ENCODE assay signal across 9 cellular contexts in genomic region chr11:2420502-2421225, GRCh38. TPM values are rescaled to one million over a fixed set of nuclear protein-coding genes. Genes with fewer than 3 reads are reported as not detected.
DNase-seq lines count a peak whose midpoint lies in the region; ATAC-seq and TF ChIP-seq lines count a peak whose summit lies in the region.
"Had no signal": no experiment of that assay in that cellular context is flagged by ENCODE, and none has a peak within 500 bp of the region (broad histone marks: within the 10 kb centered on the region; RNA-seq: fewer than 3 reads in every experiment).

No MANE protein-coding gene starts in this region.

- no peak for TF ChIP-seq EP300 in esophagus muscularis mucosa (IDR thresholded peaks at IDR 0.05)

- H3K4me2 ChIP-seq in OCI-LY3 (ENCODE audit: low read length): peak overlapping the region; percentile 88

- H3K79me2 ChIP-seq in OCI-LY3 (ENCODE audit: low read length): no peaks in the 10 kb centered on the region

- H3K4me1 Mint-ChIP-seq in naive thymus-derived CD8-positive, alpha-beta T cell: peaks cover 0 to 5% (median 3%) of the 10 kb centered on the region in 4 donors

- no peaks in the 10 kb centered on the region for H3K9me3 Mint-ChIP-seq in naive thymus-derived CD8-positive, alpha-beta T cell

- H3K27me3 ChIP-seq in OCI-LY3 (ENCODE audit: low read depth, low read length) (no peaks in the 10 kb centered on the region), esophagus muscularis mucosa (peaks cover 0 to 33% (median 0%) of the 10 kb centered on the region in 4 donors)

- no peak for TF ChIP-seq POLR2A in esophagus muscularis mucosa (IDR thresholded peaks at IDR 0.05; ENCODE audit: low read depth)

- peak overlapping the region; percentile 96 for H2AFZ ChIP-seq in OCI-LY3 (ENCODE audit: low read depth, low read length)

- no peaks in the 10 kb centered on the region for H3K9me3 ChIP-seq in OCI-LY3 (ENCODE audit: insufficient read depth, low read length)
- no peaks in the 10 kb centered on the region for H3K9me3 ChIP-seq in esophagus muscularis mucosa

- no peaks in the 10 kb centered on the region for H3K36me3 ChIP-seq in OCI-LY3 (replicated peaks; ENCODE audit: low read depth, low read length)
- H3K36me3 ChIP-seq in esophagus muscularis mucosa: no peaks in the 10 kb centered on the region

- POLR2A ChIA-PET in naive thymus-derived CD8-positive, alpha-beta T cell (lab: Charles Lee): interaction anchor here (0.7 to 4.4 kb wide), 4 partner anchors 117 to 233 kb away, joined by 3 to 53 read pairs (median 5); partner anchors contain the start of genes C11orf21 and TSPAN32

- ATAC-seq in naive thymus-derived CD8-positive, alpha-beta T cell: peak; percentile 96 to 98
- ATAC-seq in GM21515 (IDR thresholded peaks at IDR 0.05; ENCODE audit: unreplicated experiment): no peak

- TF ChIP-seq CTCF in GM12873 (IDR thresholded peaks at IDR 0.05; ENCODE audit: insufficient read depth, low read depth, low read length, missing control alignments) (peak; percentile 96), OCI-LY3 (IDR thresholded peaks at IDR 0.05; ENCODE audit: low read depth, low read length) (peak; percentile 82), esophagus muscularis mucosa (IDR thresholded peaks at IDR 0.05) (peak; percentile 90 to 95 (median 92))

- no peaks in the 10 kb centered on the region for H3K27me3 Mint-ChIP-seq in naive thymus-derived CD8-positive, alpha-beta T cell

- DNase-seq in HUDEP-2 (lab: John Stamatoyannopoulos, UW; ENCODE audit: unreplicated experiment in 76 of 76) (peak in 50 of 76 experiments; percentile 2 to 69 (median 43)), activated T-cell treated with anti-CD3 and anti-CD28 coated beads for 4 hours (peak; percentile 60), esophagus muscularis mucosa (ENCODE audit: extremely low spot score) (no peak)
- DNase-seq in naive thymus-derived CD8-positive, alpha-beta T cell: peak; percentile 39 to 81 (median 69)
- peak; percentile 45 to 59 for DNase-seq in stimulated activated CD8-positive, alpha-beta memory T cell treated with anti-CD3 and anti-CD28 coated beads, Interleukin-7, amount 100 ng/mL, for 4 hours (ENCODE audit: low read depth in 2 of 2)

- H3K4me3 ChIP-seq in OCI-LY3 (ENCODE audit: low read length) (peak overlapping the region; percentile 71), esophagus muscularis mucosa (peak overlapping the region in 2 of 4 donors; percentile 15 to 29)

- H3K27ac Mint-ChIP-seq in naive thymus-derived CD8-positive, alpha-beta T cell: no peak overlapping the region

- no peaks in the 10 kb centered on the region for H3K36me3 Mint-ChIP-seq in naive thymus-derived CD8-positive, alpha-beta T cell

- H3K27ac ChIP-seq in OCI-LY3 (ENCODE audit: low read length) (no peak overlapping the region), esophagus muscularis mucosa (replicated peaks in 1 of 4) (no peak overlapping the region)
- H3K27ac ChIP-seq: epithelial cell of prostate had no signal

- H4K20me1 ChIP-seq in OCI-LY3 (ENCODE audit: insufficient read depth, low read length): no peaks in the 10 kb centered on the region

- no peak overlapping the region for H3K4me3 Mint-ChIP-seq in naive thymus-derived CD8-positive, alpha-beta T cell

- peak overlapping the region; percentile 62 for H3K9ac ChIP-seq in OCI-LY3 (ENCODE audit: low read length)

- WGBS in esophagus muscularis mucosa: no CpG with 5 or more reads among the region's 44 CpGs

- H3K4me1 ChIP-seq in OCI-LY3 (ENCODE audit: low read length) (peaks cover 9% of the 10 kb centered on the region), esophagus muscularis mucosa (peaks cover 5 to 19% (median 15%) of the 10 kb centered on the region in 4 donors)

- intact Hi-C loops in esophagus muscularis mucosa (cut with DNase I): loop anchor here (1.0 kb wide), 2 partner anchors 115 to 223 kb away; no protein-coding TSS in a partner anchor

RNA-seq across cellular contexts. Expression of gene TSSC4, which starts 20.1 kb away (rescaled TPM):
- total RNA-seq in esophagus muscularis mucosa: 10 to 100 TPM; 46.9 to 76.9 (median 70.6) TPM
- 10 to 100 TPM; 56.6 to 65.6 TPM for total RNA-seq in naive thymus-derived CD8-positive, alpha-beta T cell
- polyA plus RNA-seq in naive thymus-derived CD8-positive, alpha-beta T cell: 10 to 100 TPM; 49.0 to 68.3 (median 54.7) TPM

RNA-seq across cellular contexts. Expression of gene TRPM5, which starts 23.6 kb away (rescaled TPM):
- total RNA-seq in esophagus muscularis mucosa: not detected
- under 1 TPM; 0.60 to 0.69 TPM for total RNA-seq in naive thymus-derived CD8-positive, alpha-beta T cell
- not detected for polyA plus RNA-seq in naive thymus-derived CD8-positive, alpha-beta T cell

RNA-seq across cellular contexts. Expression of gene KCNQ1, which starts 24.1 kb away (rescaled TPM):
- total RNA-seq in esophagus muscularis mucosa: 1 to 10 TPM; 2.1 to 5.9 (median 4.3) TPM
- total RNA-seq in naive thymus-derived CD8-positive, alpha-beta T cell: 10 to 100 TPM; 23.5 to 25.1 TPM
- 10 to 100 TPM in 2 of 3 donors, 1 to 10 TPM in 1; 8.7 to 22.9 (median 10.4) TPM for polyA plus RNA-seq in naive thymus-derived CD8-positive, alpha-beta T cell

RNA-seq across cellular contexts. Expression of gene CD81, which starts 43.6 kb away (rescaled TPM):
- total RNA-seq in esophagus muscularis mucosa: 100 to 1,000 TPM; 498 to 652 (median 582) TPM
- 10 to 100 TPM; 83.1 to 92.1 TPM for total RNA-seq in naive thymus-derived CD8-positive, alpha-beta T cell
- polyA plus RNA-seq in naive thymus-derived CD8-positive, alpha-beta T cell: 10 to 100 TPM; 15.3 to 62.0 (median 42.1) TPM
